In the genomic region with DNA sequence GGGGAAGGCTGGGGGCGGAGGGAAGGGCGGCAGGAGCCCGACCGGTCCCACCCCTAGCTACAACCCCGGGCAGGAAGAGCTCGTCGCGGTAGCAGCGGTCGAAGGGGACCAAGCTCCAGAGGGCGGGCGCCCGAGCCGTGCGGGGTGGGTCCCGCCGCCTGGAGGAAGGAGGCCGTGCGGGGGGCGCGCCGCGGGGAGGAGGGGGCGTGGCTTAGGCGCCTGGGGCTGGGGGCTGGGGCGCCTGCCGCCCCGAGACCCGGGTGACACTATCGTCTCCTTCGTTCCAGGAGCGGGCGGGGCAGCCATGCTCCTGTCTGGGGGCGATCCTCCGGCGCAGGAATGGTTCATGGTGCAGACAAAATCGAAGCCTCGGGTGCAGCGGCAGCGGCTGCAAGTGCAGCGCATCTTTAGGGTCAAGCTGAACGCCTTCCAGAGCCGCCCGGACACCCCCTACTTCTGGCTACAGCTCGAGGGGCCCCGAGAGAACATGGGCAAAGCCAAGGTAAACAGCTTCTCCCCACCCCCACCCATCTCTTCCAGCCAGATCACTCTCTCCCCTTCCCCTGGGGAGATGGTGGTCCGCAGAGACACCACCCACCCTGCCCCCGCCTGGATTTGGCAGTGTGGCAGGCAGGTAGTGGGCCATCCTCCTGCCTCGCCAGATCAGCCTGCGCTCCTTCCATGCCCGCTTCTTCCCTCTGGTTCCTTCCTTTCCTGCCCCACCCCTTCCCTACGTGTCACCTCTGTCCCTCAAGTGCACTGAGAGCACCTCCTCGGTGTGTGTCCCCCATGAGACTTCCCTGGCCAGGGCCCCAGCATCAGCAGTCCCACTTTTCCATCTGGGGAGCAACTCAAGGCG, we compare ENCODE assay signal across 8 cellular contexts. TPM values are rescaled to one million over a fixed set of nuclear protein-coding genes. Genes with fewer than 3 reads are reported as not detected.
A peak's percentile ranks its signal among the peaks of the same experiment; 100 is the strongest.
DNase-seq lines count a peak whose midpoint lies in the region; ATAC-seq, FAIRE-seq and TF ChIP-seq lines count a peak whose summit lies in the region.

A gene (plus strand): TSS at position 61 of the 859 bp plus-strand sequence. CDS start 244 bp downstream, at position 305.

- no peaks in the 10 kb centered on the region for H3K36me3 Mint-ChIP-seq in CD4-positive, CD25-positive, alpha-beta regulatory T cell
- no peaks in the 10 kb centered on the region for H3K36me3 Mint-ChIP-seq in activated T-helper 2 cell treated with anti-CD3 and anti-CD28 coated beads, Interferon-gamma antibody, Interleukin-2, Interleukin-4, amounts not matched to agents 10 μg/mL and 5 μg/mL and 100 μg/mL, durations not matched to agents 14 hours and 24 hours and 36 hours (ENCODE audit: low read depth)
- H3K36me3 Mint-ChIP-seq in natural killer cell, result no peaks in the 10 kb centered on the region

- H3K27me3 Mint-ChIP-seq in CD4-positive, CD25-positive, alpha-beta regulatory T cell, result peaks cover 60% of the 10 kb centered on the region
- peaks cover 56% of the 10 kb centered on the region for H3K27me3 Mint-ChIP-seq in activated T-helper 2 cell treated with anti-CD3 and anti-CD28 coated beads, Interferon-gamma antibody, Interleukin-2, Interleukin-4, amounts not matched to agents 10 μg/mL and 5 μg/mL and 100 μg/mL, durations not matched to agents 14 hours and 24 hours and 36 hours (ENCODE audit: low read depth)
- H3K27me3 Mint-ChIP-seq in natural killer cell (ENCODE audit: low read depth in 2 of 2), result peaks cover 21 to 27% of the 10 kb centered on the region in 2 donors

- H3K27ac ChIP-seq in CD4-positive, CD25-positive, alpha-beta regulatory T cell (ENCODE audit: insufficient read depth, low read length, poor library complexity, severe bottlenecking), result no peak within 1 kb of the TSS
- peak within 1 kb of the TSS; percentile 74 for H3K27ac ChIP-seq in urinary bladder (ENCODE audit: low read depth)

- 2% methylated on average over 53 of the region's 54 CpGs for WGBS in urinary bladder

- H3K27ac Mint-ChIP-seq in CD4-positive, CD25-positive, alpha-beta regulatory T cell, result peak within 1 kb of the TSS in 2 of 3 donors; percentile 1 to 44
- no peak within 1 kb of the TSS for H3K27ac Mint-ChIP-seq in activated T-helper 2 cell treated with anti-CD3 and anti-CD28 coated beads, Interferon-gamma antibody, Interleukin-2, Interleukin-4, amounts not matched to agents 10 μg/mL and 5 μg/mL and 100 μg/mL, durations not matched to agents 14 hours and 24 hours and 36 hours
- peak within 1 kb of the TSS in 1 of 2 donors; percentile 51 for H3K27ac Mint-ChIP-seq in natural killer cell

- peak; percentile 38 to 60 for ATAC-seq in CD4-positive, CD25-positive, alpha-beta regulatory T cell (ENCODE audit: low read depth in 2 of 2)
- ATAC-seq in natural killer cell, result peak; percentile 61 to 92 (median 88)

- TF ChIP-seq POLR2A in NB4 (IDR thresholded peaks at IDR 0.05; ENCODE audit: extremely low read depth, insufficient read length), result no peak

- no peaks in the 10 kb centered on the region for H3K36me3 ChIP-seq in CD4-positive, CD25-positive, alpha-beta regulatory T cell (ENCODE audit: control insufficient read depth, insufficient read depth, low read length)
- no peaks in the 10 kb centered on the region for H3K36me3 ChIP-seq in urinary bladder (ENCODE audit: insufficient read depth)

- no peaks in the 10 kb centered on the region for H3K9me3 ChIP-seq in CD4-positive, CD25-positive, alpha-beta regulatory T cell (ENCODE audit: control insufficient read depth in 2 of 2, low read length in 2 of 2)

- TF ChIP-seq CTCF in NB4 (IDR thresholded peaks at IDR 0.05; ENCODE audit: low read depth, low read length), result no peak
- no peak for TF ChIP-seq CTCF in fibroblast of mammary gland (conservative IDR thresholded peaks at IDR 0.05; ENCODE audit: control insufficient read depth, insufficient read depth, low read depth, low read length)
- TF ChIP-seq CTCF in natural killer cell (IDR thresholded peaks at IDR 0.05), result no peak

- no peak within 1 kb of the TSS for H3K4me3 ChIP-seq in CD4-positive, CD25-positive, alpha-beta regulatory T cell (ENCODE audit: low read depth, low read length)
- H3K4me3 ChIP-seq in NB4 (ENCODE audit: low read depth, low read length), result no peak within 1 kb of the TSS
- H3K4me3 ChIP-seq in fibroblast of mammary gland (ENCODE audit: control insufficient read depth, low read depth, low read length), result peak within 1 kb of the TSS; percentile 51
- peak within 1 kb of the TSS; percentile 80 for H3K4me3 ChIP-seq in urinary bladder (ENCODE audit: low read depth, low read length)

- H3K4me3 Mint-ChIP-seq in CD4-positive, CD25-positive, alpha-beta regulatory T cell, result peak within 1 kb of the TSS in 2 of 4 donors; percentile 61 to 65
- peak within 1 kb of the TSS; percentile 28 for H3K4me3 Mint-ChIP-seq in activated T-helper 2 cell treated with anti-CD3 and anti-CD28 coated beads, Interferon-gamma antibody, Interleukin-2, Interleukin-4, amounts not matched to agents 10 μg/mL and 5 μg/mL and 100 μg/mL, durations not matched to agents 14 hours and 24 hours and 36 hours (ENCODE audit: low read depth)
- H3K4me3 Mint-ChIP-seq in natural killer cell, result peak within 1 kb of the TSS; percentile 75

- intact Hi-C loops in activated T-helper 2 cell treated with anti-CD3 and anti-CD28 coated beads, Interferon-gamma antibody, Interleukin-2, Interleukin-4, amounts not matched to agents 10 μg/mL and 5 μg/mL and 100 μg/mL, durations not matched to agents 14 hours and 24 hours and 36 hours (cut with micrococcal nuclease), result no loop called here
- intact Hi-C loops in natural killer cell (cut with micrococcal nuclease), result no loop called here

- H3K4me1 ChIP-seq in CD4-positive, CD25-positive, alpha-beta regulatory T cell (ENCODE audit: control insufficient read depth, insufficient read depth, low read length, poor library complexity, severe bottlenecking), result peaks cover 10% of the 10 kb centered on the region
- H3K4me1 ChIP-seq in urinary bladder (ENCODE audit: insufficient read depth), result no peaks in the 10 kb centered on the region

- peaks cover 0 to 11% (median 4%) of the 10 kb centered on the region in 4 donors for H3K4me1 Mint-ChIP-seq in CD4-positive, CD25-positive, alpha-beta regulatory T cell
- peaks cover 2% of the 10 kb centered on the region for H3K4me1 Mint-ChIP-seq in activated T-helper 2 cell treated with anti-CD3 and anti-CD28 coated beads, Interferon-gamma antibody, Interleukin-2, Interleukin-4, amounts not matched to agents 10 μg/mL and 5 μg/mL and 100 μg/mL, durations not matched to agents 14 hours and 24 hours and 36 hours (ENCODE audit: low read depth)
- peaks cover 6 to 15% of the 10 kb centered on the region in 2 donors for H3K4me1 Mint-ChIP-seq in natural killer cell

- peak; percentile 12 to 34 (median 15) for DNase-seq in CD4-positive, CD25-positive, alpha-beta regulatory T cell
- DNase-seq in NB4 (ENCODE audit: low read depth) (peak; percentile 52), fibroblast of mammary gland (ENCODE audit: low read depth) (peak; percentile 20), natural killer cell (no peak), cerebellar nuclear complex (lab: John Stamatoyannopoulos, UW) (no peak), RCC 7860 (ENCODE audit: low spot score) (no peak)
- no peak for DNase-seq in activated T-helper 2 cell treated with anti-CD3 and anti-CD28 coated beads, Interferon-gamma antibody, Interleukin-2, Interleukin-4, amounts not matched to agents 10 μg/mL and 5 μg/mL and 100 μg/mL, durations not matched to agents 14 hours and 24 hours and 36 hours (ENCODE audit: low spot score)

- FAIRE-seq in RCC 7860 (lab: Jason Lieb, UNC), result no peak

- H3K9me3 Mint-ChIP-seq in CD4-positive, CD25-positive, alpha-beta regulatory T cell, result peaks cover 0 to 2% (median 0%) of the 10 kb centered on the region in 7 donors
- H3K9me3 Mint-ChIP-seq in activated T-helper 2 cell treated with anti-CD3 and anti-CD28 coated beads, Interferon-gamma antibody, Interleukin-2, Interleukin-4, amounts not matched to agents 10 μg/mL and 5 μg/mL and 100 μg/mL, durations not matched to agents 14 hours and 24 hours and 36 hours, result no peaks in the 10 kb centered on the region
- no peaks in the 10 kb centered on the region for H3K9me3 Mint-ChIP-seq in natural killer cell

- peaks cover 2% of the 10 kb centered on the region for H3K27me3 ChIP-seq in CD4-positive, CD25-positive, alpha-beta regulatory T cell (ENCODE audit: control insufficient read depth, insufficient read depth, low read length)

RNA-seq across cellular contexts. Expression of the gene that starts here (rescaled TPM):
- 0.22 TPM for total RNA-seq in CD4-positive, CD25-positive, alpha-beta regulatory T cell
- under 1 TPM in 1 of 4 donors, not detected in 3; 0.02 TPM for polyA plus RNA-seq in CD4-positive, CD25-positive, alpha-beta regulatory T cell
- total RNA-seq in activated T-helper 2 cell treated with anti-CD3 and anti-CD28 coated beads, Interferon-gamma antibody, Interleukin-2, Interleukin-4, amounts not matched to agents 10 μg/mL and 5 μg/mL and 100 μg/mL, durations not matched to agents 14 hours and 24 hours and 36 hours, result 0.02 and 0.34 TPM in 2 replicates
- total RNA-seq in natural killer cell (under 1 TPM; 0.23 to 0.53 (median 0.42) TPM), urinary bladder (35.4 TPM)
- 13.5 TPM for polyA plus RNA-seq in urinary bladder

Comparison
In these comparisons a context has a peak if more than half of its experiments do, and no peak if none do; other contexts are left out.
1. RNA of the gene that starts here (total RNA-seq): 35.4 TPM in urinary bladder (single experiment); 0.23 to 0.53 TPM in natural killer cell, 0.02 to 0.34 TPM in activated T-helper 2 cell treated with anti-CD3 and anti-CD28 coated beads, Interferon-gamma antibody, Interleukin-2, Interleukin-4, amounts not matched to agents 10 μg/mL and 5 μg/mL and 100 μg/mL, durations not matched to agents 14 hours and 24 hours and 36 hours and 0.22 TPM in CD4-positive, CD25-positive, alpha-beta regulatory T cell (single experiment); every median in the first group is over 10 times any median in the second.
2. RNA of the gene that starts here (polyA plus RNA-seq): 13.5 TPM in urinary bladder (single experiment); 0.02 TPM in CD4-positive, CD25-positive, alpha-beta regulatory T cell; every median in the first group is over 10 times any median in the second.
3. Peak in DNase-seq and ATAC-seq in CD4-positive, CD25-positive, alpha-beta regulatory T cell; RNA of the gene not detected or under 1 TPM.
4. Peak in ATAC-seq in natural killer cell; RNA of the gene not detected or under 1 TPM.
5. DNase-seq: peak in NB4 (single experiment) and fibroblast of mammary gland (single experiment); none in activated T-helper 2 cell treated with anti-CD3 and anti-CD28 coated beads, Interferon-gamma antibody, Interleukin-2, Interleukin-4, amounts not matched to agents 10 μg/mL and 5 μg/mL and 100 μg/mL, durations not matched to agents 14 hours and 24 hours and 36 hours (single experiment), natural killer cell (single experiment), cerebellar nuclear complex (0 of 2) and RCC 7860 (single experiment).
6. H3K4me3 ChIP-seq: peak in fibroblast of mammary gland (single experiment) and urinary bladder (single experiment); none in CD4-positive, CD25-positive, alpha-beta regulatory T cell (single experiment) and NB4 (single experiment).